In the genomic region with DNA sequence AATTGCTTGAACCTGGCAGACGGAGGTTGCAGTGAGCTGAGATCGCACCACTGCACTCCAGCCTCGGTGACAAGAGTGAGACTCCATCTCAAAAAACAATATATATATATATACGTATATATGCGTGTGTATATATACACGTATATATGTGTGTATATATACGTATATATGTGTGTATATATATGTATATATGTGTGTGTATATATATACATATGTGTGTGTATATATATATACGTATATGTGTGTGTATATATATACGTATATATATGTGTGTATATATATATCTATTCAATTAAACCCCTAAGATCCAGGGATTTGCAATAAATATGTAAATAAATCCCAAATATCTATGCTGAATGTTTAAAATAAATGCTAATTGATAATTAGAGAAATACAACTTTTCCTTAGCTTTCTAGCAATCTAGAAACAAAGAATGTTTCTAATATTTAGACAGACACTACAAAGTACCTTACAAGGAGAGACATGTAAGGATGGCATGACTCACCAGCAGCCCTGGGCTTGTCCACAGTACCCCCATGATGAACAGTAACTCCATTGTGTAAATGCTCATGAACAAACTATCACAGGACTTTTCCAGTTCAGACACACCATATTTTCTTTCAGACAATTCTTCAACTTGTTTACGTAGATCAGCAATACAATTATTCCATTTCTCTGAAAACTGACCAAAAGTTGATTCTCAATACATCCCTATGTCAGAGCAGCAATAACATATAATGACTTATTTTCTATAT, we compare ENCODE assay signal across 2 cellular contexts. TPM values are rescaled to one million over a fixed set of nuclear protein-coding genes. Genes with fewer than 3 reads are reported as not detected.
"Had no signal": no experiment of that assay in that cellular context is flagged by ENCODE, and none has a peak within 500 bp of the region (broad histone marks: within the 10 kb centered on the region; RNA-seq: fewer than 3 reads in every experiment).

No MANE protein-coding gene starts in this region.

RNA-seq across cellular contexts. Expression of a gene that starts 39.1 kb away (rescaled TPM):
- total RNA-seq: activated CD8-positive, alpha-beta T cell treated with anti-CD3 and anti-CD28 coated beads, Interleukin-2, amount 10 ng/mL, durations not matched to agents 7 days and 5 days; T-helper 1 cell treated with Interleukin-12 subunit alpha and Interleukin-12 subunit beta and Interleukin-4 antibody, amounts not matched to agents 30 ng/mL and 1 ng/mL, for 36 hours had no signal
